In the genomic region with DNA sequence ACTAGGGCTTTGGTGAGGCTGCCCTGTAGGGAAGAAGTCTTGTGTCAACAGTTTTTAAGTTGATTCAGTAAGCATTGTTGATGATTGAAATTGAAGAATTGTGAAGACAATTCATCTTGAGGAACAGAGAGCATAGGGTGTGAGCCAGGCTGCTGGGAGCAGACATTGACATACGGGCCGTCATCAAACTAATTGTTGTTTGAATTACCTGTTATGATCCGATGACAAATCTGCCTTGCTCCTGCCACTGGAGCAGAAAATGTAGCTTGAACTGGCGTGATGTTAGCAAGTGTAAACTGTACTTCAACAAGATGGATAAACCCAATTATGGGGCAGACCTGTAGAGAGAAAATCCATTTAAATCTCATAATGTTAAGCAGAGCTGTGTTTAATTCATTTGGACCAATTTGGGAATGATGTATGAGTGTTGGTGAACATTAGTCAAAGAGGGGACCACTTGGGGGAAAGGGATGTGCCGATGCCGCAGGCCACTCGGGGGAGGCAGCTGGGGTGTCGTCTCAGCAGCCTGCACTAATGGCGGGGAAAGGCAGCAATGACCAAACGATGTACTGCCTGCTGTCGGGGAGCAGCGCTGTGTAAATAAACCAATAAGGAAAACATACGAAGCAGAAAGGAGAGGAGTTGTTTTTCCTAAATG, we compare ENCODE assay signal across 1 cellular context.
TF ChIP-seq lines count a peak whose summit lies in the region.

No MANE protein-coding gene starts in this region.

TF ChIP-seq in SK-N-SH, 30 proteins besides CTCF, POLR2A, EP300 and RAD21:
- TF ChIP-seq, protein P1, sequence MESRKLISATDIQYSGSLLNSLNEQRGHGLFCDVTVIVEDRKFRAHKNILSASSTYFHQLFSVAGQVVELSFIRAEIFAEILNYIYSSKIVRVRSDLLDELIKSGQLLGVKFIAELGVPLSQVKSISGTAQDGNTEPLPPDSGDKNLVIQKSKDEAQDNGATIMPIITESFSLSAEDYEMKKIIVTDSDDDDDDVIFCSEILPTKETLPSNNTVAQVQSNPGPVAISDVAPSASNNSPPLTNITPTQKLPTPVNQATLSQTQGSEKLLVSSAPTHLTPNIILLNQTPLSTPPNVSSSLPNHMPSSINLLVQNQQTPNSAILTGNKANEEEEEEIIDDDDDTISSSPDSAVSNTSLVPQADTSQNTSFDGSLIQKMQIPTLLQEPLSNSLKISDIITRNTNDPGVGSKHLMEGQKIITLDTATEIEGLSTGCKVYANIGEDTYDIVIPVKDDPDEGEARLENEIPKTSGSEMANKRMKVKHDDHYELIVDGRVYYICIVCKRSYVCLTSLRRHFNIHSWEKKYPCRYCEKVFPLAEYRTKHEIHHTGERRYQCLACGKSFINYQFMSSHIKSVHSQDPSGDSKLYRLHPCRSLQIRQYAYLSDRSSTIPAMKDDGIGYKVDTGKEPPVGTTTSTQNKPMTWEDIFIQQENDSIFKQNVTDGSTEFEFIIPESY (IDR thresholded peaks at IDR 0.05; ENCODE audit: borderline replicate concordance, low read depth) = no peak
- TF ChIP-seq, protein P2, sequence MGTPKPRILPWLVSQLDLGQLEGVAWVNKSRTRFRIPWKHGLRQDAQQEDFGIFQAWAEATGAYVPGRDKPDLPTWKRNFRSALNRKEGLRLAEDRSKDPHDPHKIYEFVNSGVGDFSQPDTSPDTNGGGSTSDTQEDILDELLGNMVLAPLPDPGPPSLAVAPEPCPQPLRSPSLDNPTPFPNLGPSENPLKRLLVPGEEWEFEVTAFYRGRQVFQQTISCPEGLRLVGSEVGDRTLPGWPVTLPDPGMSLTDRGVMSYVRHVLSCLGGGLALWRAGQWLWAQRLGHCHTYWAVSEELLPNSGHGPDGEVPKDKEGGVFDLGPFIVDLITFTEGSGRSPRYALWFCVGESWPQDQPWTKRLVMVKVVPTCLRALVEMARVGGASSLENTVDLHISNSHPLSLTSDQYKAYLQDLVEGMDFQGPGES (IDR thresholded peaks at IDR 0.05; ENCODE audit: low read depth, low read length) = no peak
- TF ChIP-seq CHD2 (IDR thresholded peaks at IDR 0.05; ENCODE audit: low read length, partially characterized antibody) (peak; percentile 26), GABPA (IDR thresholded peaks at IDR 0.05; ENCODE audit: low read depth) (no peak), MEF2A (IDR thresholded peaks at IDR 0.05; ENCODE audit: borderline replicate concordance, low read depth) (no peak), TAF1 (IDR thresholded peaks at IDR 0.05; ENCODE audit: borderline replicate concordance, low read depth, low read length) (no peak), FOXJ3 (CRISPR knock-in tag; IDR thresholded peaks at IDR 0.05) (peak; percentile 95), ELF1 (IDR thresholded peaks at IDR 0.05) (no peak), TEAD4 (IDR thresholded peaks at IDR 0.05; ENCODE audit: borderline replicate concordance, insufficient read depth) (no peak), RCOR1 (IDR thresholded peaks at IDR 0.05; ENCODE audit: low read length) (peak; percentile 45; the same call in 1 of the 2 replicates), MXI1 (IDR thresholded peaks at IDR 0.05; ENCODE audit: low read depth, low read length) (peak; percentile 34; the same call in 1 of the 2 replicates), SIN3A (IDR thresholded peaks at IDR 0.05; ENCODE audit: borderline replicate concordance, low read depth, low read length) (no peak), EZH2phosphoT487 (IDR thresholded peaks at IDR 0.05; ENCODE audit: borderline replicate concordance, low read depth) (no peak), JUND (IDR thresholded peaks at IDR 0.05) (no peak), GATA2 (CRISPR knock-in tag; IDR thresholded peaks at IDR 0.05) (peak; percentile 71), POLR2AphosphoS5 (IDR thresholded peaks at IDR 0.05; ENCODE audit: low read depth, low read length) (no peak)
- TF ChIP-seq, protein P3, sequence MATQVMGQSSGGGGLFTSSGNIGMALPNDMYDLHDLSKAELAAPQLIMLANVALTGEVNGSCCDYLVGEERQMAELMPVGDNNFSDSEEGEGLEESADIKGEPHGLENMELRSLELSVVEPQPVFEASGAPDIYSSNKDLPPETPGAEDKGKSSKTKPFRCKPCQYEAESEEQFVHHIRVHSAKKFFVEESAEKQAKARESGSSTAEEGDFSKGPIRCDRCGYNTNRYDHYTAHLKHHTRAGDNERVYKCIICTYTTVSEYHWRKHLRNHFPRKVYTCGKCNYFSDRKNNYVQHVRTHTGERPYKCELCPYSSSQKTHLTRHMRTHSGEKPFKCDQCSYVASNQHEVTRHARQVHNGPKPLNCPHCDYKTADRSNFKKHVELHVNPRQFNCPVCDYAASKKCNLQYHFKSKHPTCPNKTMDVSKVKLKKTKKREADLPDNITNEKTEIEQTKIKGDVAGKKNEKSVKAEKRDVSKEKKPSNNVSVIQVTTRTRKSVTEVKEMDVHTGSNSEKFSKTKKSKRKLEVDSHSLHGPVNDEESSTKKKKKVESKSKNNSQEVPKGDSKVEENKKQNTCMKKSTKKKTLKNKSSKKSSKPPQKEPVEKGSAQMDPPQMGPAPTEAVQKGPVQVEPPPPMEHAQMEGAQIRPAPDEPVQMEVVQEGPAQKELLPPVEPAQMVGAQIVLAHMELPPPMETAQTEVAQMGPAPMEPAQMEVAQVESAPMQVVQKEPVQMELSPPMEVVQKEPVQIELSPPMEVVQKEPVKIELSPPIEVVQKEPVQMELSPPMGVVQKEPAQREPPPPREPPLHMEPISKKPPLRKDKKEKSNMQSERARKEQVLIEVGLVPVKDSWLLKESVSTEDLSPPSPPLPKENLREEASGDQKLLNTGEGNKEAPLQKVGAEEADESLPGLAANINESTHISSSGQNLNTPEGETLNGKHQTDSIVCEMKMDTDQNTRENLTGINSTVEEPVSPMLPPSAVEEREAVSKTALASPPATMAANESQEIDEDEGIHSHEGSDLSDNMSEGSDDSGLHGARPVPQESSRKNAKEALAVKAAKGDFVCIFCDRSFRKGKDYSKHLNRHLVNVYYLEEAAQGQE (IDR thresholded peaks at IDR 0.05; ENCODE audit: low read depth, low read length) = no peak
- TF ChIP-seq, protein P4, sequence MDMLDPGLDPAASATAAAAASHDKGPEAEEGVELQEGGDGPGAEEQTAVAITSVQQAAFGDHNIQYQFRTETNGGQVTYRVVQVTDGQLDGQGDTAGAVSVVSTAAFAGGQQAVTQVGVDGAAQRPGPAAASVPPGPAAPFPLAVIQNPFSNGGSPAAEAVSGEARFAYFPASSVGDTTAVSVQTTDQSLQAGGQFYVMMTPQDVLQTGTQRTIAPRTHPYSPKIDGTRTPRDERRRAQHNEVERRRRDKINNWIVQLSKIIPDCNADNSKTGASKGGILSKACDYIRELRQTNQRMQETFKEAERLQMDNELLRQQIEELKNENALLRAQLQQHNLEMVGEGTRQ (IDR thresholded peaks at IDR 0.05; ENCODE audit: borderline replicate concordance, low read depth, low read length) = no peak
